In the genomic region with DNA sequence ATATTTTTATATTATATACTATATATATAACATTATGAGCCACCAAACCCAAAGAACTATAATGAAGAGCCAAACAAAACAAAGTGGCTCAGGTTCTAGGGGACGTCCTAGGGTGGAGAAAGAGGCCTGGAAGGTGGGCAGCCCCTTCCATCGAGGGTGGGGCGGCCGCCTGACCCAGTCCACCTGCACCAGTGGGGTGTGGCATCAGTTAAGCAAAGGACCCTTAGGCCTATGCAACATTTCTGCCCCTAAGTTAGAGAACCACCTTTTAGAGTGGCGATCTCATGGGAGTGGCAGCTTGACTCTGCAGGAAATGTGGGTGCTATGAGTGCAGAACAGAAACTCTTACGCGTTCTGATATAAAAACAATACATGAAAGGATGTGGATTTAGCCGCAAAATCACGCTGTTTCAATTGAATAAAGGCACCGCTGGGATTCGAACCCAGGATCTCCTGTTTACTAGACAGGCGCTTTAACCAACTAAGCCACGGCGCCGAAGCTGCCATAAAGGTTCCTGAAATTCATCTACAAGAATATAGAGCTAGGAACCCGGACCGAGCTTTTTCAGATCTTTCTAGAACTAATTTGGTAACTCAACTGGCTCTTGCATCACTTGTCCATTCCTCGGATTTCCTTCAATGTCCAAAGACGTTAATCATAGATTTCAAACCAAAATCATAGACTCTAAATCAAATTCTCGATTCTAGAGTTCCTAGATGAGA, we compare ENCODE assay signal across 1 cellular context.
TF ChIP-seq lines count a peak whose summit lies in the region.

No MANE protein-coding gene starts in this region.

TF ChIP-seq in K562, 482 proteins besides CTCF, POLR2A, EP300 and RAD21 (continues in another document):
- peak in 1 of 2 experiments; percentile 66 for TF ChIP-seq AFF1 (IDR thresholded peaks at IDR 0.05; ENCODE audit: low read depth in 1 of 2, partially characterized antibody in 2 of 2)
- 0 out of 2 replicates have a peak, but pooled peaks have one; percentile 6 for TF ChIP-seq LCOR (CRISPR knock-in tag; IDR thresholded peaks at IDR 0.05)
- TF ChIP-seq NUFIP1 (IDR thresholded peaks at IDR 0.05; ENCODE audit: partially characterized antibody), result no peak
- no peak for TF ChIP-seq ZNF165 (CRISPR knock-in tag; IDR thresholded peaks at IDR 0.05; ENCODE audit: borderline replicate concordance)
- TF ChIP-seq ELF2 (CRISPR knock-in tag; IDR thresholded peaks at IDR 0.05), result no peak
- no peak for TF ChIP-seq SMARCE1 (IDR thresholded peaks at IDR 0.05)
- no peak for TF ChIP-seq ZNF445 (CRISPR knock-in tag; IDR thresholded peaks at IDR 0.05; ENCODE audit: low read depth)
- TF ChIP-seq, protein P1, sequence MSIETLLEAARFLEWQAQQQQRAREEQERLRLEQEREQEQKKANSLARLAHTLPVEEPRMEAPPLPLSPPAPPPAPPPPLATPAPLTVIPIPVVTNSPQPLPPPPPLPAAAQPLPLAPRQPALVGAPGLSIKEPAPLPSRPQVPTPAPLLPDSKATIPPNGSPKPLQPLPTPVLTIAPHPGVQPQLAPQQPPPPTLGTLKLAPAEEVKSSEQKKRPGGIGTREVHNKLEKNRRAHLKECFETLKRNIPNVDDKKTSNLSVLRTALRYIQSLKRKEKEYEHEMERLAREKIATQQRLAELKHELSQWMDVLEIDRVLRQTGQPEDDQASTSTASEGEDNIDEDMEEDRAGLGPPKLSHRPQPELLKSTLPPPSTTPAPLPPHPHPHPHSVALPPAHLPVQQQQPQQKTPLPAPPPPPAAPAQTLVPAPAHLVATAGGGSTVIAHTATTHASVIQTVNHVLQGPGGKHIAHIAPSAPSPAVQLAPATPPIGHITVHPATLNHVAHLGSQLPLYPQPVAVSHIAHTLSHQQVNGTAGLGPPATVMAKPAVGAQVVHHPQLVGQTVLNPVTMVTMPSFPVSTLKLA (conservative IDR thresholded peaks at IDR 0.05), result no peak
- TF ChIP-seq NCOA1 (IDR thresholded peaks at IDR 0.05; ENCODE audit: low read depth), result no peak
- TF ChIP-seq ZNF212 (CRISPR knock-in tag; IDR thresholded peaks at IDR 0.05), result no peak
- TF ChIP-seq, protein P2, sequence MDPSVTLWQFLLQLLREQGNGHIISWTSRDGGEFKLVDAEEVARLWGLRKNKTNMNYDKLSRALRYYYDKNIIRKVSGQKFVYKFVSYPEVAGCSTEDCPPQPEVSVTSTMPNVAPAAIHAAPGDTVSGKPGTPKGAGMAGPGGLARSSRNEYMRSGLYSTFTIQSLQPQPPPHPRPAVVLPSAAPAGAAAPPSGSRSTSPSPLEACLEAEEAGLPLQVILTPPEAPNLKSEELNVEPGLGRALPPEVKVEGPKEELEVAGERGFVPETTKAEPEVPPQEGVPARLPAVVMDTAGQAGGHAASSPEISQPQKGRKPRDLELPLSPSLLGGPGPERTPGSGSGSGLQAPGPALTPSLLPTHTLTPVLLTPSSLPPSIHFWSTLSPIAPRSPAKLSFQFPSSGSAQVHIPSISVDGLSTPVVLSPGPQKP (CRISPR knock-in tag; IDR thresholded peaks at IDR 0.05), result no peak
- no peak for TF ChIP-seq RFX5 (IDR thresholded peaks at IDR 0.05; ENCODE audit: low read depth, low read length)
- no peak for TF ChIP-seq ILF3 (IDR thresholded peaks at IDR 0.05; ENCODE audit: borderline replicate concordance)
- TF ChIP-seq, protein P3, sequence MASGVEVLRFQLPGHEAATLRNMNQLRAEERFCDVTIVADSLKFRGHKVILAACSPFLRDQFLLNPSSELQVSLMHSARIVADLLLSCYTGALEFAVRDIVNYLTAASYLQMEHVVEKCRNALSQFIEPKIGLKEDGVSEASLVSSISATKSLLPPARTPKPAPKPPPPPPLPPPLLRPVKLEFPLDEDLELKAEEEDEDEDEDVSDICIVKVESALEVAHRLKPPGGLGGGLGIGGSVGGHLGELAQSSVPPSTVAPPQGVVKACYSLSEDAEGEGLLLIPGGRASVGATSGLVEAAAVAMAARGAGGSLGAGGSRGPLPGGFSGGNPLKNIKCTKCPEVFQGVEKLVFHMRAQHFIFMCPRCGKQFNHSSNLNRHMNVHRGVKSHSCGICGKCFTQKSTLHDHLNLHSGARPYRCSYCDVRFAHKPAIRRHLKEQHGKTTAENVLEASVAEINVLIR (CRISPR knock-in tag; IDR thresholded peaks at IDR 0.05), result no peak
- TF ChIP-seq CLOCK (CRISPR knock-in tag; IDR thresholded peaks at IDR 0.05; ENCODE audit: borderline replicate concordance), result no peak
- peak; percentile 30; the same call in 1 of the 2 replicates for TF ChIP-seq POLR2G (IDR thresholded peaks at IDR 0.05; ENCODE audit: low read depth, low read length)
- TF ChIP-seq TCF3 (CRISPR knock-in tag; IDR thresholded peaks at IDR 0.05), result no peak
- peak; percentile 82 for TF ChIP-seq POLR3A (IDR thresholded peaks at IDR 0.05; ENCODE audit: borderline replicate concordance, extremely low read depth, insufficient read depth, insufficient read length)
- TF ChIP-seq ZFPM2 (CRISPR knock-in tag; IDR thresholded peaks at IDR 0.05), result no peak
- TF ChIP-seq, protein P4, sequence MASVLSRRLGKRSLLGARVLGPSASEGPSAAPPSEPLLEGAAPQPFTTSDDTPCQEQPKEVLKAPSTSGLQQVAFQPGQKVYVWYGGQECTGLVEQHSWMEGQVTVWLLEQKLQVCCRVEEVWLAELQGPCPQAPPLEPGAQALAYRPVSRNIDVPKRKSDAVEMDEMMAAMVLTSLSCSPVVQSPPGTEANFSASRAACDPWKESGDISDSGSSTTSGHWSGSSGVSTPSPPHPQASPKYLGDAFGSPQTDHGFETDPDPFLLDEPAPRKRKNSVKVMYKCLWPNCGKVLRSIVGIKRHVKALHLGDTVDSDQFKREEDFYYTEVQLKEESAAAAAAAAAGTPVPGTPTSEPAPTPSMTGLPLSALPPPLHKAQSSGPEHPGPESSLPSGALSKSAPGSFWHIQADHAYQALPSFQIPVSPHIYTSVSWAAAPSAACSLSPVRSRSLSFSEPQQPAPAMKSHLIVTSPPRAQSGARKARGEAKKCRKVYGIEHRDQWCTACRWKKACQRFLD (CRISPR knock-in tag; IDR thresholded peaks at IDR 0.05), result no peak
- TF ChIP-seq, protein P5, sequence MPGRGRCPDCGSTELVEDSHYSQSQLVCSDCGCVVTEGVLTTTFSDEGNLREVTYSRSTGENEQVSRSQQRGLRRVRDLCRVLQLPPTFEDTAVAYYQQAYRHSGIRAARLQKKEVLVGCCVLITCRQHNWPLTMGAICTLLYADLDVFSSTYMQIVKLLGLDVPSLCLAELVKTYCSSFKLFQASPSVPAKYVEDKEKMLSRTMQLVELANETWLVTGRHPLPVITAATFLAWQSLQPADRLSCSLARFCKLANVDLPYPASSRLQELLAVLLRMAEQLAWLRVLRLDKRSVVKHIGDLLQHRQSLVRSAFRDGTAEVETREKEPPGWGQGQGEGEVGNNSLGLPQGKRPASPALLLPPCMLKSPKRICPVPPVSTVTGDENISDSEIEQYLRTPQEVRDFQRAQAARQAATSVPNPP (IDR thresholded peaks at IDR 0.05; ENCODE audit: borderline replicate concordance, insufficient read depth, insufficient read length), result no peak
- no peak for TF ChIP-seq SIX5 (IDR thresholded peaks at IDR 0.05; ENCODE audit: borderline replicate concordance in 1 of 2, insufficient read depth in 1 of 2, low read depth in 1 of 2, low read length in 2 of 2)
- TF ChIP-seq MXI1 (IDR thresholded peaks at IDR 0.05; ENCODE audit: low read depth, low read length), result no peak
- peak in 1 of 2 experiments; percentile 27; a peak in 1 of 3 replicates for TF ChIP-seq CBX3 (IDR thresholded peaks at IDR 0.05; ENCODE audit: borderline replicate concordance in 1 of 2, low read length in 2 of 2)
- no peak for TF ChIP-seq MLX (CRISPR knock-in tag; conservative IDR thresholded peaks at IDR 0.05)
- TF ChIP-seq HDAC1 (IDR thresholded peaks at IDR 0.05), result 0 out of 4 replicates have a peak, but pooled peaks of 1 of the 2 experiments have one; percentile 58
- TF ChIP-seq NELFE (IDR thresholded peaks at IDR 0.05; ENCODE audit: insufficient read depth, insufficient read length), result no peak
- TF ChIP-seq ZNF511 (CRISPR knock-in tag; IDR thresholded peaks at IDR 0.05), result no peak
- no peak for TF ChIP-seq FOXJ2 (tag; IDR thresholded peaks at IDR 0.05)
- TF ChIP-seq NBN (IDR thresholded peaks at IDR 0.05; ENCODE audit: low read depth), result 0 out of 2 replicates have a peak, but pooled peaks have one; percentile 25
- peak; percentile 98 for TF ChIP-seq TBP (optimal IDR thresholded peaks at IDR 0.05; ENCODE audit: low read depth, low read length)
- no peak for TF ChIP-seq GTF2F1 (IDR thresholded peaks at IDR 0.05; ENCODE audit: low read depth, low read length)
- no peak for TF ChIP-seq PHF8 (IDR thresholded peaks at IDR 0.05; ENCODE audit: borderline replicate concordance, low read length)
- no peak for TF ChIP-seq SREBF1 (IDR thresholded peaks at IDR 0.05; ENCODE audit: borderline replicate concordance, low read depth, low read length)
- TF ChIP-seq, protein P6, sequence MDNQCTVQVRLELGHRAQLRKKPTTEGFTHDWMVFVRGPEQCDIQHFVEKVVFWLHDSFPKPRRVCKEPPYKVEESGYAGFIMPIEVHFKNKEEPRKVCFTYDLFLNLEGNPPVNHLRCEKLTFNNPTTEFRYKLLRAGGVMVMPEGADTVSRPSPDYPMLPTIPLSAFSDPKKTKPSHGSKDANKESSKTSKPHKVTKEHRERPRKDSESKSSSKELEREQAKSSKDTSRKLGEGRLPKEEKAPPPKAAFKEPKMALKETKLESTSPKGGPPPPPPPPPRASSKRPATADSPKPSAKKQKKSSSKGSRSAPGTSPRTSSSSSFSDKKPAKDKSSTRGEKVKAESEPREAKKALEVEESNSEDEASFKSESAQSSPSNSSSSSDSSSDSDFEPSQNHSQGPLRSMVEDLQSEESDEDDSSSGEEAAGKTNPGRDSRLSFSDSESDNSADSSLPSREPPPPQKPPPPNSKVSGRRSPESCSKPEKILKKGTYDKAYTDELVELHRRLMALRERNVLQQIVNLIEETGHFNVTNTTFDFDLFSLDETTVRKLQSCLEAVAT (IDR thresholded peaks at IDR 0.05), result no peak
- TF ChIP-seq, protein P7, sequence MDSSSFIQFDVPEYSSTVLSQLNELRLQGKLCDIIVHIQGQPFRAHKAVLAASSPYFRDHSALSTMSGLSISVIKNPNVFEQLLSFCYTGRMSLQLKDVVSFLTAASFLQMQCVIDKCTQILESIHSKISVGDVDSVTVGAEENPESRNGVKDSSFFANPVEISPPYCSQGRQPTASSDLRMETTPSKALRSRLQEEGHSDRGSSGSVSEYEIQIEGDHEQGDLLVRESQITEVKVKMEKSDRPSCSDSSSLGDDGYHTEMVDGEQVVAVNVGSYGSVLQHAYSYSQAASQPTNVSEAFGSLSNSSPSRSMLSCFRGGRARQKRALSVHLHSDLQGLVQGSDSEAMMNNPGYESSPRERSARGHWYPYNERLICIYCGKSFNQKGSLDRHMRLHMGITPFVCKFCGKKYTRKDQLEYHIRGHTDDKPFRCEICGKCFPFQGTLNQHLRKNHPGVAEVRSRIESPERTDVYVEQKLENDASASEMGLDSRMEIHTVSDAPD (CRISPR knock-in tag; IDR thresholded peaks at IDR 0.05), result no peak
- no peak for TF ChIP-seq ZNF253 (CRISPR knock-in tag; conservative IDR thresholded peaks at IDR 0.05)
- TF ChIP-seq BRF1 (IDR thresholded peaks at IDR 0.05; ENCODE audit: borderline replicate concordance, extremely low read depth, insufficient read length), result peak; percentile 32
- no peak for TF ChIP-seq MAFK (IDR thresholded peaks at IDR 0.05; ENCODE audit: low read length)
